ENCODE assay signal across 8 cellular contexts in genomic region chr2:174608866-174609214, GRCh38. TPM values are rescaled to one million over a fixed set of nuclear protein-coding genes. Genes with fewer than 3 reads are reported as not detected.
DNase-seq lines count a peak whose midpoint lies in the region; ATAC-seq and TF ChIP-seq lines count a peak whose summit lies in the region.

No MANE protein-coding gene starts in this region.

- H3K27ac Mint-ChIP-seq in CD4-positive, alpha-beta T cell = peak overlapping the region; percentile 86
- peak overlapping the region; percentile 92 to 95 for H3K27ac Mint-ChIP-seq in T-cell

- peak overlapping the region; percentile 73 for H3K27ac ChIP-seq in CD4-positive, alpha-beta T cell (ENCODE audit: low read depth, low read length)

- intact Hi-C loops in CD4-positive, alpha-beta T cell (cut with DNase I, micrococcal nuclease) = loop anchor here in 1 of 2 experiments (10.0 kb wide), 1 partner anchor 144 kb away; no protein-coding TSS in a partner anchor

- no peak for TF ChIP-seq CTCF in CD4-positive, alpha-beta T cell (IDR thresholded peaks at IDR 0.05)

- ATAC-seq in CD4-positive, alpha-beta T cell (ENCODE audit: poor library complexity) = peak; percentile 25
- ATAC-seq in GM19043 (IDR thresholded peaks at IDR 0.05; ENCODE audit: low read depth, unreplicated experiment) (peak; percentile 43), HG02943 (IDR thresholded peaks at IDR 0.05; ENCODE audit: low read depth, unreplicated experiment) (peak; percentile 40), T-cell (replicated peaks in 1 of 4) (peak in 3 of 4 experiments; percentile 4 to 45 (median 22))

- DNase-seq in CD4-positive, alpha-beta T cell = no peak
- DNase-seq in T-cell (no peak), NCI-H446 (lab: John Stamatoyannopoulos, UW) (no peak), SIG-M5 treated with dmso at 0.1 percent for 504 hours (lab: John Stamatoyannopoulos, UW; ENCODE audit: unreplicated experiment) (no peak), DMS153 (lab: John Stamatoyannopoulos, UW) (no peak)
- no peak for DNase-seq in stimulated activated CD4-positive, alpha-beta T cell treated with anti-CD3 and anti-CD28 coated beads, Interleukin-2, amount 100 ng/mL, for 48 hours

- peaks cover 47% of the 10 kb centered on the region for H3K36me3 Mint-ChIP-seq in CD4-positive, alpha-beta T cell (ENCODE audit: low read depth)
- peaks cover 3% of the 10 kb centered on the region for H3K36me3 Mint-ChIP-seq in T-cell

- CTCF ChIA-PET in CD4-positive, alpha-beta T cell (lab: Charles Lee) = interaction anchor here (1.4 to 1.8 kb wide), 3 partner anchors 12 to 24 kb away, joined by 3 to 5 read pairs (median 4); partner anchors contain the start of gene WIPF1
- CTCF ChIA-PET in T-cell (lab: Charles Lee) = interaction anchor here (0.5 to 4.2 kb wide), 14 partner anchors 10 to 210 kb away, joined by 3 to 29 read pairs (median 5); partner anchors contain the start of gene WIPF1 (in 1 of the 2)

- H3K9me3 Mint-ChIP-seq in CD4-positive, alpha-beta T cell = no peaks in the 10 kb centered on the region
- no peaks in the 10 kb centered on the region for H3K9me3 Mint-ChIP-seq in T-cell

- no peaks in the 10 kb centered on the region for H3K27me3 Mint-ChIP-seq in CD4-positive, alpha-beta T cell
- no peaks in the 10 kb centered on the region for H3K27me3 Mint-ChIP-seq in T-cell

- no peaks in the 10 kb centered on the region for H3K27me3 ChIP-seq in CD4-positive, alpha-beta T cell (ENCODE audit: control insufficient read depth, insufficient read depth, low read length)

- no peak overlapping the region for H3K4me3 Mint-ChIP-seq in CD4-positive, alpha-beta T cell
- peak overlapping the region in 1 of 3 donors; percentile 24 for H3K4me3 Mint-ChIP-seq in T-cell

- H3K9me3 ChIP-seq in CD4-positive, alpha-beta T cell (ENCODE audit: control insufficient read depth, low read length) = no peaks in the 10 kb centered on the region

- POLR2A ChIA-PET in CD4-positive, alpha-beta T cell (lab: Charles Lee) = interaction anchor here (0.6 to 12.5 kb wide), 7 partner anchors 8 to 78 kb away, joined by 3 to 106 read pairs (median 7); partner anchors contain the start of gene WIPF1
- POLR2A ChIA-PET in T-cell (lab: Charles Lee) = interaction anchor here (0.6 to 1.0 kb wide), 5 partner anchors 12 to 79 kb away, joined by 3 to 6 read pairs (median 4); no protein-coding TSS in a partner anchor

- peaks cover 89% of the 10 kb centered on the region for H3K4me1 Mint-ChIP-seq in CD4-positive, alpha-beta T cell (ENCODE audit: low read depth)
- H3K4me1 Mint-ChIP-seq in T-cell = peaks cover 87 to 91% (median 89%) of the 10 kb centered on the region in 3 donors

RNA-seq across cellular contexts. Expression of gene WIPF1, which starts 11.2 kb away (rescaled TPM):
- 100 to 1,000 TPM; 237 to 264 TPM for total RNA-seq in CD4-positive, alpha-beta T cell
- total RNA-seq in T-cell = 100 to 1,000 TPM; 349 to 412 (median 372) TPM
